In the genomic region with DNA sequence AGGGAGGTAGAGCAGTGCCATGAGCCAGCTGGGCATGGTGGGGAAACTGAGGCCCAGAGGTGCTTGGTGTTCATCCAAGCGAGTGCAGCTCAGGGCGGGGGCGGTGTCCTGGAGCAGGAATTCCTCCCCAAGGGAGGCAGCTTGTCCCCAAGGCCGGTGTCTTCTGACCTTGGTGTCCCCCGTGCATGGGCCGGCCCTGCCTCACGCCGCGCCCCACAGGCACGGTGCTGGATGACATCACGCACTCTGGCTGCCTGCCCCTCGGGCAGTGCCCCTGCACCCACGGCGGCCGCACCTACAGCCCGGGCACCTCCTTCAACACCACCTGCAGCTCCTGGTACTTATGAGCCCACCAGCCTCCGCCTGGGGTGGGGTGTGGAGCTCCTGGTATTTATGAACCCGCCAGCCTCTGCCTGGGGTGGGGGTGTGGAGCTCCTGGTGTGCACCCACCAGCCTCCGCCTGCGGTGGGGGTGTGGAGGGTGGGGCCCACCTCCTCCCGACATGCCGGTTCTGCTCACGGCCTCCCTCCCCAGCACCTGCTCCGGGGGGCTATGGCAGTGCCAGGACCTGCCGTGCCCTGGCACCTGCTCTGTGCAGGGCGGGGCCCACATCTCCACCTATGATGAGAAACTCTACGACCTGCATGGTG, we compare ENCODE assay signal across 1 cellular context.
TF ChIP-seq lines count a peak whose summit lies in the region.

No MANE protein-coding gene starts in this region.

TF ChIP-seq in HepG2, 621 proteins besides CTCF, POLR2A, EP300 and RAD21:
- TF ChIP-seq JDP2 (CRISPR knock-in tag; IDR thresholded peaks at IDR 0.05; ENCODE audit: borderline replicate concordance) (no peak), NFE2 (CRISPR knock-in tag; IDR thresholded peaks at IDR 0.05) (no peak), BCLAF1 (IDR thresholded peaks at IDR 0.05) (no peak), ZNF253 (CRISPR knock-in tag; IDR thresholded peaks at IDR 0.05; ENCODE audit: borderline replicate concordance) (no peak), SRSF9 (IDR thresholded peaks at IDR 0.05; ENCODE audit: borderline replicate concordance, insufficient read depth, low read depth, low read length, poor library complexity, severe bottlenecking) (no peak), KLF6 (CRISPR knock-in tag; IDR thresholded peaks at IDR 0.05) (no peak), CSRNP2 (CRISPR knock-in tag; conservative IDR thresholded peaks at IDR 0.05; ENCODE audit: low read depth) (no peak), ZNF570 (CRISPR knock-in tag; IDR thresholded peaks at IDR 0.05; ENCODE audit: borderline replicate concordance) (no peak), ZBTB21 (CRISPR knock-in tag; IDR thresholded peaks at IDR 0.05) (no peak)
- TF ChIP-seq, protein P1, sequence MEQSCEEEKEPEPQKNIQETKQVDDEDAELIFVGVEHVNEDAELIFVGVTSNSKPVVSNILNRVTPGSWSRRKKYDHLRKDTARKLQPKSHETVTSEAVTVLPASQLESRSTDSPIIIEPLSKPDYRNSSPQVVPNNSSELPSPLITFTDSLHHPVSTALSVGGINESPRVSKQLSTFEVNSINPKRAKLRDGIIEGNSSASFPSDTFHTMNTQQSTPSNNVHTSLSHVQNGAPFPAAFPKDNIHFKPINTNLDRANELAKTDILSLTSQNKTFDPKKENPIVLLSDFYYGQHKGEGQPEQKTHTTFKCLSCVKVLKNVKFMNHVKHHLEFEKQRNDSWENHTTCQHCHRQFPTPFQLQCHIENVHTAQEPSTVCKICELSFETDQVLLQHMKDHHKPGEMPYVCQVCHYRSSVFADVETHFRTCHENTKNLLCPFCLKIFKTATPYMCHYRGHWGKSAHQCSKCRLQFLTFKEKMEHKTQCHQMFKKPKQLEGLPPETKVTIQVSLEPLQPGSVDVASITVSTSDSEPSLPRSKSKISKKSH (CRISPR knock-in tag; IDR thresholded peaks at IDR 0.05; ENCODE audit: borderline replicate concordance), result no peak
